ENCODE assay signal across 19 cellular contexts in genomic region chr3:119913021-119913420, GRCh38.
DNase-seq lines count a peak whose midpoint lies in the region; ATAC-seq, FAIRE-seq and TF ChIP-seq lines count a peak whose summit lies in the region.
"Had no signal": no experiment of that assay in that cellular context is flagged by ENCODE, and none has a peak within 500 bp of the region (broad histone marks: within the 10 kb centered on the region; RNA-seq: fewer than 3 reads in every experiment).

No MANE protein-coding gene starts in this region.

- peaks cover 27% of the 10 kb centered on the region for H3K4me1 Mint-ChIP-seq in activated CD4-positive, alpha-beta T cell treated with anti-CD3 and anti-CD28 coated beads for 36 hours
- H3K4me1 Mint-ChIP-seq: B cell, naive B cell had no signal

- H3K4me1 ChIP-seq in HUES6 (ENCODE audit: control insufficient read depth, insufficient read depth, low read length) (peaks cover 18% of the 10 kb centered on the region), mesendoderm (ENCODE audit: control insufficient read depth, low read depth, low read length) (peaks cover 2% of the 10 kb centered on the region)

- H3K27me3 Mint-ChIP-seq in activated CD4-positive, alpha-beta T cell treated with anti-CD3 and anti-CD28 coated beads for 36 hours = no peaks in the 10 kb centered on the region
- H3K27me3 Mint-ChIP-seq: activated naive CD4-positive, alpha-beta T cell treated with anti-CD3 and anti-CD28 coated beads, Interleukin-2, amount 50 U/mL, for 24 hours; B cell; memory B cell; naive B cell had no signal

- H3K23ac ChIP-seq in mesendoderm (ENCODE audit: low read length) = no peak overlapping the region

- no peak overlapping the region for H2BK5ac ChIP-seq in mesendoderm (ENCODE audit: low read length)

- H3K27me3 ChIP-seq in HUES6 (ENCODE audit: control insufficient read depth, insufficient read depth, low read length) (no peaks in the 10 kb centered on the region), bronchial epithelial cell (ENCODE audit: control insufficient read depth, insufficient read depth, low read length) (no peaks in the 10 kb centered on the region), mesendoderm (ENCODE audit: insufficient read depth, low read length, poor library complexity) (no peaks in the 10 kb centered on the region)

- no peak overlapping the region for H3K4me3 Mint-ChIP-seq in activated CD4-positive, alpha-beta T cell treated with anti-CD3 and anti-CD28 coated beads for 36 hours
- H3K4me3 Mint-ChIP-seq: activated T-helper 1 cell treated with anti-CD3 and anti-CD28 coated beads, Interleukin-12 subunit alpha, Interleukin-12 subunit beta, Interleukin-2, Interleukin-4 antibody, amounts not matched to agents 30 ng/mL and 10 ng/mL and 1 ng/mL, durations not matched to agents 14 hours and 24 hours and 36 hours; B cell; memory B cell; naive B cell had no signal

- no peak overlapping the region for H3K4ac ChIP-seq in mesendoderm (ENCODE audit: low read depth, low read length)

- H3K9ac ChIP-seq in HUES6 (ENCODE audit: low read length) (no peak overlapping the region), mesendoderm (ENCODE audit: low read length) (no peak overlapping the region)

- peak overlapping the region; percentile 21 for H3K27ac Mint-ChIP-seq in activated CD4-positive, alpha-beta T cell treated with anti-CD3 and anti-CD28 coated beads for 36 hours
- H3K27ac Mint-ChIP-seq: activated T-helper 1 cell treated with anti-CD3 and anti-CD28 coated beads, Interleukin-12 subunit alpha, Interleukin-12 subunit beta, Interleukin-2, Interleukin-4 antibody, amounts not matched to agents 30 ng/mL and 10 ng/mL and 1 ng/mL, durations not matched to agents 14 hours and 24 hours and 36 hours; B cell; memory B cell had no signal

- POLR2A ChIA-PET in activated CD4-positive, alpha-beta T cell treated with anti-CD3 and anti-CD28 coated beads for 36 hours (lab: Charles Lee) = interaction anchor here (1.5 kb wide), 1 partner anchor 182 kb away, joined by 13 read pairs; no protein-coding TSS in a partner anchor

- no peak overlapping the region for H4K8ac ChIP-seq in mesendoderm (ENCODE audit: low read depth, low read length)

- H2BK120ac ChIP-seq in mesendoderm (ENCODE audit: low read depth, low read length) = no peak overlapping the region

- no peak overlapping the region for H3K56ac ChIP-seq in mesendoderm (ENCODE audit: low read length)

- H3K79me1 ChIP-seq in mesendoderm (ENCODE audit: low read length) = no peaks in the 10 kb centered on the region

- ATAC-seq in activated CD4-positive, alpha-beta T cell treated with anti-CD3 and anti-CD28 coated beads for 36 hours = no peak
- no peak for ATAC-seq in Right ventricle myocardium inferior

- no peak for TF ChIP-seq CTCF in bronchial epithelial cell (IDR thresholded peaks at IDR 0.05; ENCODE audit: insufficient read depth, low read length, severe bottlenecking)

- H3K4me2 ChIP-seq in mesendoderm (ENCODE audit: low read length) = no peak overlapping the region

- H3K27ac ChIP-seq in HUES6 (ENCODE audit: low read depth, low read length) (peak overlapping the region; percentile 29; the same call in 1 of the 2 replicates), mesendoderm (ENCODE audit: low read depth, low read length) (no peak overlapping the region)
- H3K27ac ChIP-seq: 22Rv1, HL-60 had no signal

- intact Hi-C loops in activated CD4-positive, alpha-beta T cell treated with anti-CD3 and anti-CD28 coated beads for 36 hours (cut with DNase I, micrococcal nuclease) = loop anchor here (5.0 to 10.0 kb wide), 2 partner anchors 429 to 432 kb away; partner anchors contain the start of gene LRRC58 (in 1 of the 2)
- intact Hi-C loops in Right ventricle myocardium inferior (cut with DNase I) = no loop called here

- H3K4me3 ChIP-seq in HUES6 (ENCODE audit: low read depth, low read length) = peak overlapping the region; percentile 30; the same call in 1 of the 2 replicates
- H3K4me3 ChIP-seq in bronchial epithelial cell (ENCODE audit: low read depth, low read length) = no peak overlapping the region
- no peak overlapping the region for H3K4me3 ChIP-seq in mesendoderm (ENCODE audit: low read length)

- no peak overlapping the region for H4K5ac ChIP-seq in mesendoderm (ENCODE audit: low read length)

- no peaks in the 10 kb centered on the region for H3K79me2 ChIP-seq in mesendoderm (ENCODE audit: control insufficient read depth, insufficient read depth, low read length)

- FAIRE-seq in bronchial epithelial cell (lab: Jason Lieb, UNC) = no peak

- 100% methylated on average over 2 of the region's 3 CpGs for WGBS in mesendoderm (ENCODE audit: extremely low coverage, insufficient coverage, low lambda C conversion rate)

- H3K18ac ChIP-seq in mesendoderm (ENCODE audit: low read length) = no peak overlapping the region

- H3K9me3 Mint-ChIP-seq in activated CD4-positive, alpha-beta T cell treated with anti-CD3 and anti-CD28 coated beads for 36 hours (ENCODE audit: low read depth) = no peaks in the 10 kb centered on the region
- H3K9me3 Mint-ChIP-seq: activated naive CD4-positive, alpha-beta T cell treated with anti-CD3 and anti-CD28 coated beads, Interleukin-2, amount 50 U/mL, for 24 hours; activated T-helper 1 cell treated with anti-CD3 and anti-CD28 coated beads, Interleukin-12 subunit alpha, Interleukin-12 subunit beta, Interleukin-2, Interleukin-4 antibody, amounts not matched to agents 30 ng/mL and 10 ng/mL and 1 ng/mL, durations not matched to agents 14 hours and 24 hours and 36 hours; memory B cell; naive B cell had no signal

- H3K36me3 Mint-ChIP-seq in activated CD4-positive, alpha-beta T cell treated with anti-CD3 and anti-CD28 coated beads for 36 hours (ENCODE audit: low read depth) = peaks cover 35% of the 10 kb centered on the region

- CTCF ChIA-PET in activated CD4-positive, alpha-beta T cell treated with anti-CD3 and anti-CD28 coated beads for 36 hours (lab: Charles Lee) = interaction anchor here (0.7 kb wide), 1 partner anchor 485 kb away, joined by 3 read pairs; no protein-coding TSS in a partner anchor

- no peak for DNase-seq in activated CD4-positive, alpha-beta T cell treated with anti-CD3 and anti-CD28 coated beads for 36 hours
- DNase-seq in activated CD4-positive, alpha-beta T cell treated with anti-CD3 and anti-CD28 coated beads for 1 hour = no peak
- peak; percentile 29 for DNase-seq in bronchial epithelial cell (ENCODE audit: low read depth)
- DNase-seq in mesendoderm = peak; percentile 12
- no peak for DNase-seq in Right ventricle myocardium inferior (ENCODE audit: missing footprints)
- DNase-seq in NCI-H1092 treated with DMSO at 0.1 percent for 48 hours (lab: John Stamatoyannopoulos, UW) = no peak
- DNase-seq in NOMO-1 (lab: John Stamatoyannopoulos, UW; ENCODE audit: unreplicated experiment in 2 of 2) = no peak
- DNase-seq: naive B cell, NCI-H1694, NCI-H526 treated with DMSO at 0.1 percent for 48 hours, nucleus accumbens, trophoblast cell had no signal

- peaks cover 13% of the 10 kb centered on the region for H3K36me3 ChIP-seq in HUES6 (ENCODE audit: control insufficient read depth, insufficient read depth, low read length)
- H3K36me3 ChIP-seq in bronchial epithelial cell (ENCODE audit: control insufficient read depth, insufficient read depth, low read length) = no peaks in the 10 kb centered on the region
- H3K36me3 ChIP-seq in mesendoderm (ENCODE audit: control insufficient read depth, insufficient read depth, low read length) = no peaks in the 10 kb centered on the region

- H2BK15ac ChIP-seq in mesendoderm (replicated peaks; ENCODE audit: low read depth) = no peak overlapping the region

- H3K9me3 ChIP-seq in HUES6 (ENCODE audit: control insufficient read depth, insufficient read depth, low read depth, low read length) = no peaks in the 10 kb centered on the region

- H2AK5ac ChIP-seq in mesendoderm (ENCODE audit: low read length) = no peak overlapping the region

Comparison
In these comparisons a context has a peak if more than half of its experiments do, and no peak if none do; other contexts are left out.
1. DNase-seq: peak in bronchial epithelial cell (single experiment) and mesendoderm (single experiment); none in activated CD4-positive, alpha-beta T cell treated with anti-CD3 and anti-CD28 coated beads for 36 hours (single experiment), activated CD4-positive, alpha-beta T cell treated with anti-CD3 and anti-CD28 coated beads for 1 hour (single experiment), Right ventricle myocardium inferior (single experiment), NCI-H1092 treated with DMSO at 0.1 percent for 48 hours (single experiment) and NOMO-1 (0 of 2).